8 cellular contexts compared by ENCODE assay signal in genomic region chr16:14354561-14355351, GRCh38.
A peak's percentile ranks its signal among the peaks of the same experiment; 100 is the strongest.
DNase-seq lines count a peak whose midpoint lies in the region; ATAC-seq lines count a peak whose summit lies in the region.

No MANE protein-coding gene starts in this region.

- DNase-seq in activated naive CD4-positive, alpha-beta T cell treated with Interleukin-2 at 50 U/mL for 16 hours, result peak; percentile 41
- no peak for DNase-seq in activated naive CD4-positive, alpha-beta T cell (lab: John Stamatoyannopoulos, UW)
- peak; percentile 42 for DNase-seq in RPMI7951 (ENCODE audit: low read depth)
- DNase-seq in left cardiac atrium, result no peak
- no peak for DNase-seq in cerebellar nuclear complex (lab: John Stamatoyannopoulos, UW)
- DNase-seq in NCI-H1092 (lab: John Stamatoyannopoulos, UW), result no peak
- DNase-seq in NCI-H2196 treated with DMSO at 0.1 percent for 48 hours (lab: John Stamatoyannopoulos, UW; ENCODE audit: unreplicated experiment), result no peak

- intact Hi-C loops in left cardiac atrium (cut with DNase I), result no loop called here

- ATAC-seq in HG02938 (IDR thresholded peaks at IDR 0.05; ENCODE audit: unreplicated experiment) (peak; percentile 93), left cardiac atrium (peak; percentile 45 to 52)

Comparison
In these comparisons a context has a peak if more than half of its experiments do, and no peak if none do; other contexts are left out.
1. DNase-seq: peak in activated naive CD4-positive, alpha-beta T cell treated with Interleukin-2 at 50 U/mL for 16 hours (single experiment) and RPMI7951 (single experiment); none in activated naive CD4-positive, alpha-beta T cell (0 of 4), left cardiac atrium (single experiment), cerebellar nuclear complex (0 of 2), NCI-H1092 (single experiment) and NCI-H2196 treated with DMSO at 0.1 percent for 48 hours (single experiment).